Comparison of ENCODE assay signal across 1 cellular context in the genomic region with DNA sequence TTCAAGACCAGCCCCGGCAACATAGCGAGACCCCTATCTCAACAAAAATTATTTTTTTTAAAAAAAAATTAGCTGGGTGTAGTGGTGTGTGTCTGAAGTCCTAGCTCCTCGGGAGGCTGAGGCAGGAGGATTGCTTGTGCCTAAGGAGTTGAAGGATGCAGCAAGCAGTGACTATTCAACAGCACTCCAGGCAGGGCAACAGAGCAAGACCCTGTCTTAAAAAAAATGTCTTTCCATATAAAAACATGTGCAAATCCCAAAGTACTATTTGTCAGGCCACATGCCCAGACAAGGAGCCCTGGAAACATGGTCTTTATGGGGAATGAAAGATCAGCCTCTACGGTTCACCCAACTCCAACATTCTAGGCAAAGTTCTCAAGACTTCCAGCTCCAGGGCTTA.
TF ChIP-seq lines count a peak whose summit lies in the region.

No MANE protein-coding gene starts in this region.

TF ChIP-seq in K562, 482 proteins besides CTCF, POLR2A, EP300 and RAD21:
- no peak for TF ChIP-seq BCL6 (CRISPR knock-in tag; IDR thresholded peaks at IDR 0.05)
- TF ChIP-seq TGIF2 (CRISPR knock-in tag; IDR thresholded peaks at IDR 0.05): no peak
- TF ChIP-seq, protein P1, sequence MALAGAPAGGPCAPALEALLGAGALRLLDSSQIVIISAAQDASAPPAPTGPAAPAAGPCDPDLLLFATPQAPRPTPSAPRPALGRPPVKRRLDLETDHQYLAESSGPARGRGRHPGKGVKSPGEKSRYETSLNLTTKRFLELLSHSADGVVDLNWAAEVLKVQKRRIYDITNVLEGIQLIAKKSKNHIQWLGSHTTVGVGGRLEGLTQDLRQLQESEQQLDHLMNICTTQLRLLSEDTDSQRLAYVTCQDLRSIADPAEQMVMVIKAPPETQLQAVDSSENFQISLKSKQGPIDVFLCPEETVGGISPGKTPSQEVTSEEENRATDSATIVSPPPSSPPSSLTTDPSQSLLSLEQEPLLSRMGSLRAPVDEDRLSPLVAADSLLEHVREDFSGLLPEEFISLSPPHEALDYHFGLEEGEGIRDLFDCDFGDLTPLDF (CRISPR knock-in tag; IDR thresholded peaks at IDR 0.05): no peak
- TF ChIP-seq ELF4 (CRISPR knock-in tag; IDR thresholded peaks at IDR 0.05): no peak
- TF ChIP-seq BRD4 (IDR thresholded peaks at IDR 0.05): no peak
- TF ChIP-seq ZKSCAN8 (CRISPR knock-in tag; IDR thresholded peaks at IDR 0.05): no peak
- no peak for TF ChIP-seq SRSF9 (IDR thresholded peaks at IDR 0.05; ENCODE audit: borderline replicate concordance, low read depth, low read length)
- peak; percentile 21 for TF ChIP-seq RBM25 (IDR thresholded peaks at IDR 0.05; ENCODE audit: low read depth, low read length, severe bottlenecking)
- TF ChIP-seq ILK (tag; IDR thresholded peaks at IDR 0.05; ENCODE audit: borderline replicate concordance, low read depth): no peak
- peak; percentile 91 for TF ChIP-seq ZNF121 (CRISPR knock-in tag; conservative IDR thresholded peaks at IDR 0.05)
- no peak for TF ChIP-seq CREB1 (IDR thresholded peaks at IDR 0.05)
- no peak for TF ChIP-seq CREB1 (CRISPR knock-in tag; IDR thresholded peaks at IDR 0.05)
TF ChIP-seq in K562: peak in this region for 2.
